8 cellular contexts compared by ENCODE assay signal in the genomic region with DNA sequence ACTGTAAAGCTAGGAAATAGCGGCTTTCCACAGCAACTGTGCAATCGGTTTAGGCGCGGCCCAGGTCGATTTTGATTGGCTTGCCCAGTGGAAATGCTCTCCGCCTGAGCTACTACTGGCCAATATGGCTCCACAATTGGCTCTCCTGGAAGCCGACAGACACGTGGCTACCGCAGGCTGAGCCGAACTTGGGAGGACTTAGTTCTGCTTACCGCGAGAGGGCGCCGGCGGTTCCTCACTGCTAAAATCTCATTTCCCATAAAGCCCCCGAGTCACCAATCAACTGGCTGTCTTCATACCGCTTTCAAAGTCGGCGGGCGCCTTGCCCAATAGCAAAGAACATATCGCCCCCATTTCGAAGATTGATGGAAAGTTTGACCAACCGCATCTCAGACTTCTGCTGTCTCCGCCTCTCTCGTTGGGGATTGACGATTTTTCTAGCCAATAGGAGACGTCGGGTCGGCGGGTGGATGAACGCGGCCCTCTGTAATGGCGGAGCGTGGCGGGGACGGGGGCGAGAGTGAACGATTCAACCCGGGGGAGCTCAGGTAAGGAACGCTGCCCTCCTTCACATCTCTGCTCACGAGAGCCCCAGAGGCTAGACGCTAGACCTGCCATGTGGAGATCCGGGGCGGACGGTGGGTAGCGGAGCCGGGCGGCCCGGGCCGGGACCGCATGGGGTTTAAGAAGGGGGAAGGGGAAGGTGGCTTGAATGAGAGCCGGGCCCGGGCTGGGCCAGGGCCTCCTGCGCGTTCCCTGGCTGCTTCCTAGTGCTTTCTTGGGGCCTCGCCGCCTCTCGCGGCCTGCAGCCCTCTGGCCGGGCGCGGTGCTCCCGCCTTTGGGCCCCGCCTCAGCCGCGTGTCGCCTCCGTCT. TPM values are rescaled to one million over a fixed set of nuclear protein-coding genes. Genes with fewer than 3 reads are reported as not detected.
DNase-seq lines count a peak whose midpoint lies in the region; ATAC-seq and TF ChIP-seq lines count a peak whose summit lies in the region.

A gene (plus strand): TSS at position 473 of the 873 bp plus-strand sequence. CDS start 17 bp downstream, at position 490.

- H3K27me3 ChIP-seq in osteoblast (ENCODE audit: insufficient read depth, low read length) (peaks cover 4% of the 10 kb centered on the region), thymus (ENCODE audit: control insufficient read depth, insufficient read depth) (no peaks in the 10 kb centered on the region)

- H3K9me3 ChIP-seq in osteoblast (ENCODE audit: low read depth, low read length) (no peaks in the 10 kb centered on the region), thymus (ENCODE audit: control insufficient read depth) (no peaks in the 10 kb centered on the region)

- peak within 1 kb of the TSS; percentile 89 for H3K27ac ChIP-seq in osteoblast (ENCODE audit: low read depth, low read length)
- H3K27ac ChIP-seq in thymus (ENCODE audit: low read depth): peak within 1 kb of the TSS; percentile 96

- H3K36me3 Mint-ChIP-seq in activated naive CD4-positive, alpha-beta T cell treated with anti-CD3 and anti-CD28 coated beads, Interleukin-2, amount 50 U/mL, for 72 hours: peaks cover 16 to 23% of the 10 kb centered on the region in 2 donors

- TF ChIP-seq CTCF in osteoblast (IDR thresholded peaks at IDR 0.05; ENCODE audit: extremely low read depth, low read depth, low read length): peak; percentile 82

- peak; percentile 99 for DNase-seq in NCI-H1048 (lab: John Stamatoyannopoulos, UW)
- peak; percentile 95 to 99 for DNase-seq in activated naive CD4-positive, alpha-beta T cell treated with anti-CD3 and anti-CD28 coated beads, Interleukin-2, amount 50 U/mL, for 72 hours (ENCODE audit: low spot score in 2 of 2)
- DNase-seq in glomerular visceral epithelial cell (ENCODE audit: extremely low spot score): peak; percentile 100
- peak; percentile 93 for DNase-seq in osteoblast (ENCODE audit: insufficient read length, low spot score, missing footprints)

- peaks cover 50% of the 10 kb centered on the region for H3K79me2 ChIP-seq in osteoblast (ENCODE audit: insufficient read depth, low read length)

- no peaks in the 10 kb centered on the region for H3K9me3 Mint-ChIP-seq in activated naive CD4-positive, alpha-beta T cell treated with anti-CD3 and anti-CD28 coated beads, Interleukin-2, amount 50 U/mL, for 72 hours

- ATAC-seq in HG02571 (IDR thresholded peaks at IDR 0.05; ENCODE audit: unreplicated experiment): peak; percentile 97
- peak; percentile 96 for ATAC-seq in SK-N-SH treated with all-trans-retinoic acid at 6 μM for 48 hours
- ATAC-seq in activated naive CD4-positive, alpha-beta T cell treated with anti-CD3 and anti-CD28 coated beads, Interleukin-2, amount 50 U/mL, for 72 hours: peak; percentile 90 to 95

- H3K27ac Mint-ChIP-seq in activated naive CD4-positive, alpha-beta T cell treated with anti-CD3 and anti-CD28 coated beads, Interleukin-2, amount 50 U/mL, for 72 hours: peak within 1 kb of the TSS; percentile 100

- H3K36me3 ChIP-seq in osteoblast (ENCODE audit: insufficient read depth, low read length) (no peaks in the 10 kb centered on the region), thymus (ENCODE audit: control insufficient read depth, insufficient read depth) (no peaks in the 10 kb centered on the region)

- H3K4me1 ChIP-seq in osteoblast (ENCODE audit: insufficient read depth, low read length) (peaks cover 14% of the 10 kb centered on the region), thymus (ENCODE audit: control insufficient read depth, insufficient read depth, low read length) (peaks cover 10% of the 10 kb centered on the region)

- under 1% methylated on average over 68 of the region's 68 CpGs for WGBS in thymus

- H2AFZ ChIP-seq in osteoblast (ENCODE audit: low read length): peak within 1 kb of the TSS; percentile 82

- H3K4me3 ChIP-seq in GM08714 (ENCODE audit: low read length) (peak within 1 kb of the TSS; percentile 95), osteoblast (ENCODE audit: insufficient read depth, low read length) (peak within 1 kb of the TSS; percentile 82), thymus (ENCODE audit: low read length) (peak within 1 kb of the TSS; percentile 94)

- peaks cover 37% of the 10 kb centered on the region for H4K20me1 ChIP-seq in osteoblast (ENCODE audit: insufficient read depth, low read length)

- H3K4me2 ChIP-seq in osteoblast (ENCODE audit: insufficient read depth, low read length): peak within 1 kb of the TSS; percentile 90

TF ChIP-seq in SK-N-SH treated with all-trans-retinoic acid at 6 μM for 48 hours, 23 proteins besides CTCF, POLR2A, EP300 and RAD21 (continues in another document):
- TF ChIP-seq RARB (CRISPR knock-in tag; IDR thresholded peaks at IDR 0.05) (no peak), BACH2 (CRISPR knock-in tag; IDR thresholded peaks at IDR 0.05; ENCODE audit: borderline replicate concordance) (no peak), GLIS3 (CRISPR knock-in tag; IDR thresholded peaks at IDR 0.05) (no peak), ZNF565 (CRISPR knock-in tag; conservative IDR thresholded peaks at IDR 0.05; ENCODE audit: low read depth) (no peak), ZC3H10 (CRISPR knock-in tag; IDR thresholded peaks at IDR 0.05) (no peak), SNAI2 (CRISPR knock-in tag; IDR thresholded peaks at IDR 0.05) (no peak)
- TF ChIP-seq, protein P1, sequence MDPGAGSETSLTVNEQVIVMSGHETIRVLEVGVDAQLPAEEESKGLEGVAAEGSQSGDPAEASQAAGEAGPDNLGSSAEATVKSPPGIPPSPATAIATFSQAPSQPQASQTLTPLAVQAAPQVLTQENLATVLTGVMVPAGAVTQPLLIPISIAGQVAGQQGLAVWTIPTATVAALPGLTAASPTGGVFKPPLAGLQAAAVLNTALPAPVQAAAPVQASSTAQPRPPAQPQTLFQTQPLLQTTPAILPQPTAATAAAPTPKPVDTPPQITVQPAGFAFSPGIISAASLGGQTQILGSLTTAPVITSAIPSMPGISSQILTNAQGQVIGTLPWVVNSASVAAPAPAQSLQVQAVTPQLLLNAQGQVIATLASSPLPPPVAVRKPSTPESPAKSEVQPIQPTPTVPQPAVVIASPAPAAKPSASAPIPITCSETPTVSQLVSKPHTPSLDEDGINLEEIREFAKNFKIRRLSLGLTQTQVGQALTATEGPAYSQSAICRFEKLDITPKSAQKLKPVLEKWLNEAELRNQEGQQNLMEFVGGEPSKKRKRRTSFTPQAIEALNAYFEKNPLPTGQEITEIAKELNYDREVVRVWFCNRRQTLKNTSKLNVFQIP (CRISPR knock-in tag; IDR thresholded peaks at IDR 0.05; ENCODE audit: borderline replicate concordance, low read depth): no peak
- TF ChIP-seq, protein P2, sequence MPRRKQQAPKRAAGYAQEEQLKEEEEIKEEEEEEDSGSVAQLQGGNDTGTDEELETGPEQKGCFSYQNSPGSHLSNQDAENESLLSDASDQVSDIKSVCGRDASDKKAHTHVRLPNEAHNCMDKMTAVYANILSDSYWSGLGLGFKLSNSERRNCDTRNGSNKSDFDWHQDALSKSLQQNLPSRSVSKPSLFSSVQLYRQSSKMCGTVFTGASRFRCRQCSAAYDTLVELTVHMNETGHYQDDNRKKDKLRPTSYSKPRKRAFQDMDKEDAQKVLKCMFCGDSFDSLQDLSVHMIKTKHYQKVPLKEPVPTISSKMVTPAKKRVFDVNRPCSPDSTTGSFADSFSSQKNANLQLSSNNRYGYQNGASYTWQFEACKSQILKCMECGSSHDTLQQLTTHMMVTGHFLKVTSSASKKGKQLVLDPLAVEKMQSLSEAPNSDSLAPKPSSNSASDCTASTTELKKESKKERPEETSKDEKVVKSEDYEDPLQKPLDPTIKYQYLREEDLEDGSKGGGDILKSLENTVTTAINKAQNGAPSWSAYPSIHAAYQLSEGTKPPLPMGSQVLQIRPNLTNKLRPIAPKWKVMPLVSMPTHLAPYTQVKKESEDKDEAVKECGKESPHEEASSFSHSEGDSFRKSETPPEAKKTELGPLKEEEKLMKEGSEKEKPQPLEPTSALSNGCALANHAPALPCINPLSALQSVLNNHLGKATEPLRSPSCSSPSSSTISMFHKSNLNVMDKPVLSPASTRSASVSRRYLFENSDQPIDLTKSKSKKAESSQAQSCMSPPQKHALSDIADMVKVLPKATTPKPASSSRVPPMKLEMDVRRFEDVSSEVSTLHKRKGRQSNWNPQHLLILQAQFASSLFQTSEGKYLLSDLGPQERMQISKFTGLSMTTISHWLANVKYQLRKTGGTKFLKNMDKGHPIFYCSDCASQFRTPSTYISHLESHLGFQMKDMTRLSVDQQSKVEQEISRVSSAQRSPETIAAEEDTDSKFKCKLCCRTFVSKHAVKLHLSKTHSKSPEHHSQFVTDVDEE (CRISPR knock-in tag; IDR thresholded peaks at IDR 0.05): no peak; the same call in 1 of the 2 replicates
- TF ChIP-seq, protein P3, sequence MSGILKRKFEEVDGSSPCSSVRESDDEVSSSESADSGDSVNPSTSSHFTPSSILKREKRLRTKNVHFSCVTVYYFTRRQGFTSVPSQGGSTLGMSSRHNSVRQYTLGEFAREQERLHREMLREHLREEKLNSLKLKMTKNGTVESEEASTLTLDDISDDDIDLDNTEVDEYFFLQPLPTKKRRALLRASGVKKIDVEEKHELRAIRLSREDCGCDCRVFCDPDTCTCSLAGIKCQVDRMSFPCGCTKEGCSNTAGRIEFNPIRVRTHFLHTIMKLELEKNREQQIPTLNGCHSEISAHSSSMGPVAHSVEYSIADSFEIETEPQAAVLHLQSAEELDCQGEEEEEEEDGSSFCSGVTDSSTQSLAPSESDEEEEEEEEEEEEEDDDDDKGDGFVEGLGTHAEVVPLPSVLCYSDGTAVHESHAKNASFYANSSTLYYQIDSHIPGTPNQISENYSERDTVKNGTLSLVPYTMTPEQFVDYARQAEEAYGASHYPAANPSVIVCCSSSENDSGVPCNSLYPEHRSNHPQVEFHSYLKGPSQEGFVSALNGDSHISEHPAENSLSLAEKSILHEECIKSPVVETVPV (CRISPR knock-in tag; IDR thresholded peaks at IDR 0.05): no peak
- TF ChIP-seq, protein P4, sequence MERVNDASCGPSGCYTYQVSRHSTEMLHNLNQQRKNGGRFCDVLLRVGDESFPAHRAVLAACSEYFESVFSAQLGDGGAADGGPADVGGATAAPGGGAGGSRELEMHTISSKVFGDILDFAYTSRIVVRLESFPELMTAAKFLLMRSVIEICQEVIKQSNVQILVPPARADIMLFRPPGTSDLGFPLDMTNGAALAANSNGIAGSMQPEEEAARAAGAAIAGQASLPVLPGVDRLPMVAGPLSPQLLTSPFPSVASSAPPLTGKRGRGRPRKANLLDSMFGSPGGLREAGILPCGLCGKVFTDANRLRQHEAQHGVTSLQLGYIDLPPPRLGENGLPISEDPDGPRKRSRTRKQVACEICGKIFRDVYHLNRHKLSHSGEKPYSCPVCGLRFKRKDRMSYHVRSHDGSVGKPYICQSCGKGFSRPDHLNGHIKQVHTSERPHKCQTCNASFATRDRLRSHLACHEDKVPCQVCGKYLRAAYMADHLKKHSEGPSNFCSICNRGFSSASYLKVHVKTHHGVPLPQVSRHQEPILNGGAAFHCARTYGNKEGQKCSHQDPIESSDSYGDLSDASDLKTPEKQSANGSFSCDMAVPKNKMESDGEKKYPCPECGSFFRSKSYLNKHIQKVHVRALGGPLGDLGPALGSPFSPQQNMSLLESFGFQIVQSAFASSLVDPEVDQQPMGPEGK (CRISPR knock-in tag; IDR thresholded peaks at IDR 0.05; ENCODE audit: borderline replicate concordance): no peak

RNA-seq across cellular contexts. Expression of the gene that starts here (rescaled TPM):
- total RNA-seq in activated naive CD4-positive, alpha-beta T cell treated with anti-CD3 and anti-CD28 coated beads, Interleukin-2, amount 50 U/mL, for 72 hours: 100 to 1,000 TPM; 125 to 129 TPM
- total RNA-seq in osteoblast: 42.0 and 43.6 TPM in 2 replicates
- 103 TPM for polyA plus RNA-seq in thymus

Comparison
In these comparisons a context has a peak if more than half of its experiments do, and no peak if none do; other contexts are left out.
1. Peak in every context shown above with its lines: DNase-seq, ATAC-seq, H3K4me3 ChIP-seq and H3K27ac ChIP-seq.